ENCODE assay signal across 27 cellular contexts in the genomic region with DNA sequence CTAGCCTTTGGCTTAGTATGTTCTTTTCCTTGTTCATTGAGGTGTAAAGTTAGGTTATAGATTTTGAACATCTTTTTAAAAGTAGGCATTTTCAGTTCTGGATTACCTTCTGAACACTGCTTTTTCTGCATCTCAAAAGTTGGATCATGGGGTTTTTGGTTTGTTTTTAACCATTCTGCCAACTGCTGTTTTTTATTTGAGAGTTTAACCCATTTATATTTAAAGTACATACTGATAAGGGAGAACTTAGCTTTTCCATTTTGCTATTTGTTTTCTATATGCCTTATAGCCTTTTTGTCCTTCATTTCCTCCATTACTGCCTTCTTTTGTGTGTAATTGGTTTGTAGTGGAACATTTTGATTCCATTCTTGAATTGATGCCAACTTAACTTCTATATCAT.
"Had no signal": no experiment of that assay in that cellular context is flagged by ENCODE, and none has a peak within 500 bp of the region (broad histone marks: within the 10 kb centered on the region; RNA-seq: fewer than 3 reads in every experiment).

No MANE protein-coding gene starts in this region.

- H3K4me1 ChIP-seq: stomach, suprapubic skin, testis, thyroid gland, tibial artery, tibial nerve, transverse colon, upper lobe of left lung, upper lobe of right lung, uterus, vagina had no signal

- DNase-seq: stimulated activated CD4-positive, alpha-beta T cell treated with anti-CD3 and anti-CD28 coated beads, Interleukin-2, amount 100 ng/mL, for 48 hours; stimulated activated CD4-positive, alpha-beta T cell treated with anti-CD3 and anti-CD28 coated beads, Interleukin-4, amount 100 ng/mL, for 1 hour; stimulated activated CD4-positive, alpha-beta T cell treated with anti-CD3 and anti-CD28 coated beads, Interleukin-4, amount 100 ng/mL, for 24 hours; stimulated activated CD4-positive, alpha-beta T cell treated with anti-CD3 and anti-CD28 coated beads, Interleukin-4, amount 100 ng/mL, for 4 hours; stimulated activated CD8-positive, alpha-beta memory T cell treated with anti-CD3 and anti-CD28 coated beads, Interleukin-4, amount 100 ng/mL, for 48 hours; stimulated activated naive B cell treated with anti-CD40 and anti-IgM and Interleukin-4, amounts not matched to agents 10 μg/mL and 1 μg/mL and 100 μg/mL, for 72 hours; stimulated activated naive CD4-positive, alpha-beta T cell; stimulated activated naive CD4-positive, alpha-beta T cell treated with Interleukin-2 at 50 U/mL for 16 hours; stimulated activated naive CD8-positive, alpha-beta T cell treated with anti-CD3 and anti-CD28 coated beads, Interleukin-15, amount 100 ng/mL, for 72 hours; stimulated activated naive CD8-positive, alpha-beta T cell treated with anti-CD3 and anti-CD28 coated beads, Interleukin-15, Interleukin-2, amounts not matched to agents 100 U/mL and 50 U/mL, for 24 hours; stomach; substantia nigra; testis; thyroid gland; tibial artery; transverse colon; trophoblast cell; upper lobe of left lung; upper lobe of right lung; uterus had no signal

- H3K27ac ChIP-seq: stomach, suprapubic skin, testis, thoracic aorta, thyroid gland, tibial artery, tibial nerve, transverse colon, upper lobe of left lung, upper lobe of right lung, uterus, vagina had no signal

- ATAC-seq: stimulated activated effector memory CD8-positive, alpha-beta T cell treated with anti-CD3 and anti-CD28 coated beads, Interleukin-12 subunit alpha, Interleukin-12 subunit beta, amount 100 ng/mL, for 72 hours; stimulated activated memory B cell treated with anti-CD40 and anti-IgM and Interleukin-4, amounts not matched to agents 10 μg/mL and 1 μg/mL and 100 μg/mL, for 72 hours; stimulated activated naive B cell treated with anti-CD40 and anti-IgM and Interleukin-4, amounts not matched to agents 10 μg/mL and 1 μg/mL and 100 μg/mL, for 72 hours; stimulated activated naive CD8-positive, alpha-beta T cell treated with anti-CD3 and anti-CD28 coated beads, Interleukin-15, amount 100 ng/mL, for 72 hours; stimulated activated naive CD8-positive, alpha-beta T cell treated with anti-CD3 and anti-CD28 coated beads, Interleukin-15, Interleukin-2, amounts not matched to agents 100 U/mL and 50 U/mL, for 24 hours; upper lobe of right lung had no signal

- H3K27me3 ChIP-seq: testis, thyroid gland, tibial artery, tibial nerve, upper lobe of left lung, upper lobe of right lung, uterus, vagina had no signal

- H3K36me3 ChIP-seq: stomach, suprapubic skin, thoracic aorta, thyroid gland, tibial artery, tibial nerve, transverse colon, upper lobe of left lung, upper lobe of right lung, uterus, vagina had no signal

- H3K4me3 ChIP-seq: stomach, suprapubic skin, testis, thoracic aorta, thyroid gland, tibial artery, tibial nerve, transverse colon, upper lobe of left lung, upper lobe of right lung, uterus, vagina had no signal

- H3K9me3 ChIP-seq: suprapubic skin, testis, upper lobe of right lung, vagina had no signal

- FAIRE-seq: urothelium cell line had no signal
